Comparison of ENCODE assay signal across 8 cellular contexts in the genomic region with DNA sequence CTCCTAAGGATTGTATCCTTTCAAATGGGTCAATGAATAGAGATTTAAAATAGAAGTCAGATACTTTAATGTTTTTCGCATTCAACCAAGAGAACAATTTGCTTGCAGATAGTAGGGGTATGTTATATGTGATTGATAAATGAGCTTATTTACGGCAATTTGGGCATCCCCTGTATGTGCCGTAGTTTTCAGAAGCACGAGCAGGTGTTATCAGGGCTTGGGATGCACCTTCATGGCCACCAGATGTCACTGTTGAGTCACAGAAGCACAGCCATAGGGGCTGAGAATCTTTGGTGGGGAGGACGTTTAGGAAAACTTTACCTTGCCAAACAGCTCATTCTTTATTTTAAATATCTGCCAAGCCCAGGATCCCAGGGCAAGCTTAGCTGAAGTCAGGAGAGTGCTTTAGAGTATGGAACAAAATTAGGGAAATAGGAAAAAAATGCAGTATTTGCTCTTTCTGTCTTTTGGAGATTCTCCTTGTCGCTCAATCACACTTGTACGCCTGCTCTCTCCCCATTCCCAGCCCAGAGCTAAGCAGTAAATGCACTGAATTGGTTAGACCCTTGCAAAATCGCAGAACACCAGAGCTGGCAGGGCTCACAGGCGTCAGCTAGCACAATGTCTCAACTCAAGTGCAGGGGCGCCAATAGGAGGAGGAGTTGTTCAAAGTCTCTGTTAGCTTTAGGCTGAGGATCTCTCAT.
A peak's percentile ranks its signal among the peaks of the same experiment; 100 is the strongest.
DNase-seq lines count a peak whose midpoint lies in the region; ATAC-seq, FAIRE-seq and TF ChIP-seq lines count a peak whose summit lies in the region.

No MANE protein-coding gene starts in this region.

- H2AK5ac ChIP-seq in IMR-90 (ENCODE audit: low read depth, low read length), result no peak overlapping the region

- H4K8ac ChIP-seq in IMR-90 (ENCODE audit: low read depth in 2 of 2, low read length in 2 of 2), result no peak overlapping the region

- H2BK5ac ChIP-seq in IMR-90 (ENCODE audit: low read depth, low read length, poor library complexity, severe bottlenecking), result no peak overlapping the region

- no peaks in the 10 kb centered on the region for H3K79me1 ChIP-seq in IMR-90 (ENCODE audit: low read depth in 1 of 2, low read length in 2 of 2)

- no TSS peak for BruUV-seq in IMR-90 (replicated peaks; lab: Mats Ljungman, UMichigan)

- H3K4me1 ChIP-seq in IMR-90 (ENCODE audit: control insufficient read depth, insufficient read depth, low read length) (no peaks in the 10 kb centered on the region), right atrium auricular region (peaks cover 0 to 9% of the 10 kb centered on the region in 2 donors), sigmoid colon (peaks cover 0 to 5% (median 2%) of the 10 kb centered on the region in 4 donors)

- H3K23ac ChIP-seq in IMR-90 (ENCODE audit: low read depth, low read length), result no peak overlapping the region

- H3K56ac ChIP-seq in IMR-90 (ENCODE audit: extremely low read depth, insufficient read depth, low read length), result no peak overlapping the region

- WGBS in IMR-90 (ENCODE audit: extremely low coverage in 2 of 2, insufficient read length in 1 of 2), 2 experiments, result 67% methylated on average over 2 of the region's 10 CpGs; no CpG with 5 or more reads in 1 of the 2 experiments
- 10 to 28% methylated on average over 10 of the region's 10 CpGs for WGBS in sigmoid colon, 2 donors

- no peak overlapping the region for H4K91ac ChIP-seq in IMR-90 (ENCODE audit: insufficient read depth, low read depth, low read length)

- no peaks in the 10 kb centered on the region for H4K20me1 ChIP-seq in IMR-90 (ENCODE audit: insufficient read depth, low read length)

- in situ Hi-C loops in IMR-90 (cut with MboI; ENCODE audit: low sequenced_read_pairs), result loop anchor here (5.0 to 25.0 kb wide), 3 partner anchors 954 to 1599 kb away; no protein-coding TSS in a partner anchor

- no peak for TF ChIP-seq POLR2A in IMR-90 (IDR thresholded peaks at IDR 0.05; ENCODE audit: low read depth, low read length)
- no peak for TF ChIP-seq POLR2A in sigmoid colon (IDR thresholded peaks at IDR 0.05)

- no peaks in the 10 kb centered on the region for H3K36me3 ChIP-seq in IMR-90 (ENCODE audit: control insufficient read depth, insufficient read depth, low read length)
- no peaks in the 10 kb centered on the region for H3K36me3 ChIP-seq in right atrium auricular region
- no peaks in the 10 kb centered on the region for H3K36me3 ChIP-seq in sigmoid colon

- H3K4me2 ChIP-seq in IMR-90 (ENCODE audit: low read depth, low read length), result no peak overlapping the region

- CTCF ChIA-PET in IMR-90 (lab: Yijun Ruan, JAX), result interaction anchor here (0.6 to 2.5 kb wide), 13 partner anchors 9 to 377 kb away, joined by 3 to 9 read pairs (median 4); no protein-coding TSS in a partner anchor

- H3K27ac ChIP-seq in IMR-90 (ENCODE audit: insufficient read depth, low read length) (no peak overlapping the region), right atrium auricular region (no peak overlapping the region), sigmoid colon (no peak overlapping the region)

- TF ChIP-seq CTCF in IMR-90 (conservative IDR thresholded peaks at IDR 0.05; ENCODE audit: low read depth, low read length) (peak; percentile 73), right atrium auricular region (IDR thresholded peaks at IDR 0.05) (peak; percentile 83 to 93), sigmoid colon (IDR thresholded peaks at IDR 0.05) (peak; percentile 52 to 88 (median 78))

- no peak overlapping the region for H3K9ac ChIP-seq in IMR-90 (ENCODE audit: low read depth, low read length)

- dilution Hi-C loops in IMR-90 (cut with HindIII; ENCODE audit: low sequenced_read_pairs, unreplicated experiment), result no loop called here

- no peak for TF ChIP-seq EP300 in sigmoid colon (IDR thresholded peaks at IDR 0.05)

- no peak overlapping the region for H2AK9ac ChIP-seq in IMR-90 (replicated peaks; ENCODE audit: low read depth, low read length, poor library complexity)

- POLR2A ChIA-PET in IMR-90 (lab: Charles Lee; ENCODE audit: unreplicated experiment), result no interaction called here

- no peak overlapping the region for H2AFZ ChIP-seq in IMR-90 (replicated peaks; ENCODE audit: low read length, poor library complexity)

- DNase-seq in AG08395 (ENCODE audit: low spot score) (peak; percentile 73), GM18507 (ENCODE audit: extremely low spot score, insufficient read length, low read depth) (peak; percentile 20), IMR-90 (peak; percentile 51), SW480 (ENCODE audit: low spot score) (peak; percentile 36), amniotic epithelial cell (ENCODE audit: low read depth) (peak; percentile 15), right atrium auricular region (ENCODE audit: low spot score) (no peak), sigmoid colon (peak; percentile 66)

- H3K4me3 ChIP-seq in IMR-90 (ENCODE audit: insufficient read depth, low read depth, low read length), result no peak overlapping the region
- H3K4me3 ChIP-seq in right atrium auricular region, result no peak overlapping the region
- no peak overlapping the region for H3K4me3 ChIP-seq in sigmoid colon

- H4K5ac ChIP-seq in IMR-90 (ENCODE audit: low read depth, low read length), result no peak overlapping the region

- H2BK120ac ChIP-seq in IMR-90 (ENCODE audit: low read depth, low read length), result no peak overlapping the region

- no peak overlapping the region for H3K18ac ChIP-seq in IMR-90 (ENCODE audit: low read depth, low read length)

- peaks cover 17% of the 10 kb centered on the region for H3K27me3 ChIP-seq in IMR-90 (ENCODE audit: control insufficient read depth, insufficient read depth, low read length)
- H3K27me3 ChIP-seq in right atrium auricular region, result no peaks in the 10 kb centered on the region
- no peaks in the 10 kb centered on the region for H3K27me3 ChIP-seq in sigmoid colon

- FAIRE-seq in GM18507 (lab: Jason Lieb, UNC), result peak; percentile 74

- intact Hi-C loops in IMR-90 (cut with micrococcal nuclease), result loop anchor here (1.0 to 10.0 kb wide), 9 partner anchors 81 to 1615 kb away; a partner anchor contains a TSS
- intact Hi-C loops in sigmoid colon (cut with DNase I), result loop anchor here (5.0 to 10.0 kb wide), 3 partner anchors 194 to 1184 kb away; no protein-coding TSS in a partner anchor

- peak; percentile 96 for ATAC-seq in IMR-90 (ENCODE audit: low read depth)
- ATAC-seq in HG03108 (IDR thresholded peaks at IDR 0.05; ENCODE audit: unreplicated experiment), result no peak

- no peak overlapping the region for H3K14ac ChIP-seq in IMR-90 (replicated peaks; ENCODE audit: low read depth, low read length)

- TF ChIP-seq RAD21 in IMR-90 (IDR thresholded peaks at IDR 0.05; ENCODE audit: low read length), result peak; percentile 82

- no peak overlapping the region for H2BK15ac ChIP-seq in IMR-90 (ENCODE audit: low read depth, low read length)

- no peaks in the 10 kb centered on the region for H3K9me1 ChIP-seq in IMR-90 (ENCODE audit: insufficient read depth, low read length)

- no peak overlapping the region for H2BK20ac ChIP-seq in IMR-90 (ENCODE audit: low read depth, low read length)

- no peak overlapping the region for H3K4ac ChIP-seq in IMR-90 (ENCODE audit: low read depth, low read length)

- no peaks in the 10 kb centered on the region for H3K9me3 ChIP-seq in IMR-90 (ENCODE audit: control insufficient read depth, insufficient read depth, low read length)
- H3K9me3 ChIP-seq in right atrium auricular region, result no peaks in the 10 kb centered on the region
- H3K9me3 ChIP-seq in sigmoid colon, result no peaks in the 10 kb centered on the region

TF ChIP-seq in IMR-90, 13 proteins besides CTCF, POLR2A, EP300 and RAD21:
- TF ChIP-seq SMC3 (IDR thresholded peaks at IDR 0.05; ENCODE audit: low read depth, low read length) (peak; percentile 70), BHLHE40 (IDR thresholded peaks at IDR 0.05; ENCODE audit: low read depth, low read length) (no peak)
